31 cellular contexts compared by ENCODE assay signal in the genomic region with DNA sequence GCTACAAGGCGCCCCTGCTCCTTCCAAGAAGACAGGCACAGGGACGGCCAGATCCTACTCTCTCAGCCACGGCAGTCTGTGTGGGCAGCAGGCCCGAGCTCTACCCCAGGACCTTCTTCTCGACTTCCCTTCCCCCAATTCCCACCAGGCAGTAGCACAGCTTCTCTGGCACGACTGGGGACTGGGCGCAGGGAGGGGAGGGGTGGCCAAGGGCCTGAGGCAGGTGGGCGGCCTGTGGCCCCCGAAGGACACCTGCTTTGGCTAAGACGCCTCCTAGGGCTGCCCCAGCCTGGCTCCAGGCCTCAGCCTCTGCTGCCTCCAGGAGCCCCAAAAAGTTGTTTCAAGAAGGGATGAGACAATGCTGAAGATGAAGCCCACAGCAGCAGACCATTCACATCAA.
"Had no signal": no experiment of that assay in that cellular context is flagged by ENCODE, and none has a peak within 500 bp of the region (broad histone marks: within the 10 kb centered on the region; RNA-seq: fewer than 3 reads in every experiment).

No MANE protein-coding gene starts in this region.

- H3K9me3 Mint-ChIP-seq: natural killer cell treated with Interleukin-12 subunit alpha and Interleukin-12 subunit beta and Interleukin-15 and Interleukin-18, amount 100 ng/mL, for 72 hours; stimulated activated memory B cell treated with anti-CD40 and anti-IgM and Interleukin-4, amounts not matched to agents 10 μg/mL and 1 μg/mL and 100 μg/mL, for 72 hours; stimulated activated naive CD8-positive, alpha-beta T cell treated with anti-CD3 and anti-CD28 coated beads, Interleukin-15, amount 100 ng/mL, for 72 hours; type B pancreatic cell had no signal

- H3K27ac ChIP-seq: ovary, parathyroid adenoma, psoas muscle, right lobe of liver, sigmoid colon, suprapubic skin, testis, tibial artery, transverse colon, upper lobe of right lung, uterus had no signal

- H3K4me3 ChIP-seq: ovary, psoas muscle, right lobe of liver, sigmoid colon, suprapubic skin, testis, tibial artery, transverse colon, upper lobe of right lung, uterus had no signal

- H3K9me3 ChIP-seq: ovary, psoas muscle, right lobe of liver, sigmoid colon, suprapubic skin, testis, transverse colon, upper lobe of right lung, uterus had no signal

- H3K27ac Mint-ChIP-seq: naive thymus-derived CD8-positive, alpha-beta T cell; natural killer cell treated with Interleukin-12 subunit alpha and Interleukin-12 subunit beta and Interleukin-15 and Interleukin-18, amount 100 ng/mL, for 72 hours; nephron progenitor cell; progenitor cell of endocrine pancreas; stimulated activated memory B cell treated with anti-CD40 and anti-IgM and Interleukin-4, amounts not matched to agents 10 μg/mL and 1 μg/mL and 100 μg/mL, for 72 hours; type B pancreatic cell had no signal

- H3K9ac ChIP-seq: parathyroid adenoma had no signal

- H3K27me3 ChIP-seq: ovary, right lobe of liver, sigmoid colon, suprapubic skin, testis, tibial artery, transverse colon, upper lobe of right lung, uterus had no signal

- DNase-seq: naive thymus-derived CD8-positive, alpha-beta T cell; nephron progenitor cell; occipital lobe; ovary; posterior cingulate gyrus; psoas muscle; right cardiac atrium; right lobe of liver; sigmoid colon; small intestine; stimulated activated CD4-positive, alpha-beta T cell treated with anti-CD3 and anti-CD28 coated beads, Interleukin-12 subunit alpha, Interleukin-12 subunit beta, amount 100 ng/mL, for 4 hours; stimulated activated CD4-positive, alpha-beta T cell treated with anti-CD3 and anti-CD28 coated beads, Interleukin-1b, Interleukin-23, amount 100 ng/mL, for 48 hours; stimulated activated CD4-positive, alpha-beta T cell treated with anti-CD3 and anti-CD28 coated beads, Interleukin-4, amount 100 ng/mL, for 1 hour; stimulated activated CD4-positive, alpha-beta T cell treated with anti-CD3 and anti-CD28 coated beads, Interleukin-4, amount 100 ng/mL, for 4 hours; stimulated activated CD8-positive, alpha-beta memory T cell treated with anti-CD3 and anti-CD28 coated beads, Interleukin-4, amount 100 ng/mL, for 48 hours; stimulated activated naive CD4-positive, alpha-beta T cell; stimulated activated naive CD8-positive, alpha-beta T cell treated with anti-CD3 and anti-CD28 coated beads, Interleukin-15, amount 100 ng/mL, for 72 hours; stimulated activated naive CD8-positive, alpha-beta T cell treated with anti-CD3 and anti-CD28 coated beads, Interleukin-15, Interleukin-2, amounts not matched to agents 100 U/mL and 50 U/mL, for 24 hours; substantia nigra; testis; tibial artery; transverse colon; upper lobe of right lung; uterus had no signal

- H3K4me3 Mint-ChIP-seq: naive thymus-derived CD8-positive, alpha-beta T cell; natural killer cell treated with Interleukin-12 subunit alpha and Interleukin-12 subunit beta and Interleukin-15 and Interleukin-18, amount 100 ng/mL, for 72 hours; nephron progenitor cell; neural crest cell; stimulated activated memory B cell treated with anti-CD40 and anti-IgM and Interleukin-4, amounts not matched to agents 10 μg/mL and 1 μg/mL and 100 μg/mL, for 72 hours; stimulated activated naive CD8-positive, alpha-beta T cell treated with anti-CD3 and anti-CD28 coated beads, Interleukin-15, amount 100 ng/mL, for 72 hours; type B pancreatic cell had no signal

- H3K4me1 ChIP-seq: psoas muscle, right lobe of liver, sigmoid colon, testis, tibial artery, uterus had no signal

- H3K27me3 Mint-ChIP-seq: naive thymus-derived CD8-positive, alpha-beta T cell; natural killer cell treated with Interleukin-12 subunit alpha and Interleukin-12 subunit beta and Interleukin-15 and Interleukin-18, amount 100 ng/mL, for 72 hours; progenitor cell of endocrine pancreas; stimulated activated memory B cell treated with anti-CD40 and anti-IgM and Interleukin-4, amounts not matched to agents 10 μg/mL and 1 μg/mL and 100 μg/mL, for 72 hours; stimulated activated naive CD8-positive, alpha-beta T cell treated with anti-CD3 and anti-CD28 coated beads, Interleukin-15, amount 100 ng/mL, for 72 hours; type B pancreatic cell had no signal

- H3K36me3 Mint-ChIP-seq: naive thymus-derived CD8-positive, alpha-beta T cell; natural killer cell treated with Interleukin-12 subunit alpha and Interleukin-12 subunit beta and Interleukin-15 and Interleukin-18, amount 100 ng/mL, for 72 hours; stimulated activated memory B cell treated with anti-CD40 and anti-IgM and Interleukin-4, amounts not matched to agents 10 μg/mL and 1 μg/mL and 100 μg/mL, for 72 hours; type B pancreatic cell had no signal

- H2AFZ ChIP-seq: parathyroid adenoma had no signal

- H3K36me3 ChIP-seq: ovary, right lobe of liver, sigmoid colon, suprapubic skin, tibial artery, transverse colon, upper lobe of right lung, uterus had no signal
